In genomic region chr19:374183-374885, GRCh38 we compare ENCODE assay signal across 19 cellular contexts. TPM values are rescaled to one million over a fixed set of nuclear protein-coding genes. Genes with fewer than 3 reads are reported as not detected.
DNase-seq lines count a peak whose midpoint lies in the region; ATAC-seq and TF ChIP-seq lines count a peak whose summit lies in the region.
"Had no signal": no experiment of that assay in that cellular context is flagged by ENCODE, and none has a peak within 500 bp of the region (broad histone marks: within the 10 kb centered on the region; RNA-seq: fewer than 3 reads in every experiment).

No MANE protein-coding gene starts in this region.

- no peak overlapping the region for H3K4me3 ChIP-seq in endodermal cell (ENCODE audit: low read length)
- H3K4me3 ChIP-seq: lung, pancreas, Peyer's patch had no signal

- no peaks in the 10 kb centered on the region for H3K27me3 ChIP-seq in endodermal cell (ENCODE audit: control insufficient read depth, insufficient read depth, low read length, poor library complexity, severe bottlenecking)
- H3K27me3 ChIP-seq: pancreas, Peyer's patch had no signal

- H3K9me3 ChIP-seq in endodermal cell (ENCODE audit: control insufficient read depth, low read length) = no peaks in the 10 kb centered on the region
- H3K9me3 ChIP-seq: pancreas, Peyer's patch had no signal

- H3K27ac Mint-ChIP-seq in activated naive CD8-positive, alpha-beta T cell treated with anti-CD3 and anti-CD28 coated beads, Interleukin-2, amount 10 ng/mL, durations not matched to agents 7 days and 5 days = no peak overlapping the region
- H3K27ac Mint-ChIP-seq in activated naive CD8-positive, alpha-beta T cell treated with anti-CD3 and anti-CD28 coated beads for 36 hours = no peak overlapping the region
- H3K27ac Mint-ChIP-seq in endodermal cell (no peak overlapping the region), type B pancreatic cell (no peak overlapping the region), HFFc6 (no peak overlapping the region)
- H3K27ac Mint-ChIP-seq: CD4-positive, alpha-beta memory T cell; immature natural killer cell had no signal

- POLR2A ChIA-PET in activated naive CD8-positive, alpha-beta T cell treated with anti-CD3 and anti-CD28 coated beads, Interleukin-2, amount 10 ng/mL, durations not matched to agents 7 days and 5 days (lab: Charles Lee) = no interaction called here

- ATAC-seq in activated naive CD8-positive, alpha-beta T cell treated with anti-CD3 and anti-CD28 coated beads, Interleukin-2, amount 10 ng/mL, durations not matched to agents 7 days and 5 days (ENCODE audit: low read depth) = no peak
- no peak for ATAC-seq in HG02759 (IDR thresholded peaks at IDR 0.05; ENCODE audit: unreplicated experiment)
- ATAC-seq: pancreas had no signal

- no peaks in the 10 kb centered on the region for H3K4me1 ChIP-seq in endodermal cell (ENCODE audit: control insufficient read depth, insufficient read depth, low read length)
- H3K4me1 ChIP-seq: pancreas, Peyer's patch had no signal

- no peak overlapping the region for H3K9ac ChIP-seq in endodermal cell (ENCODE audit: extremely low read depth, low read length, poor library complexity, severe bottlenecking)

- H3K4me3 Mint-ChIP-seq in activated naive CD8-positive, alpha-beta T cell treated with anti-CD3 and anti-CD28 coated beads, Interleukin-2, amount 10 ng/mL, durations not matched to agents 7 days and 5 days = no peak overlapping the region
- no peak overlapping the region for H3K4me3 Mint-ChIP-seq in activated naive CD8-positive, alpha-beta T cell treated with anti-CD3 and anti-CD28 coated beads for 36 hours
- H3K4me3 Mint-ChIP-seq in endodermal cell = no peak overlapping the region
- no peak overlapping the region for H3K4me3 Mint-ChIP-seq in type B pancreatic cell
- no peak overlapping the region for H3K4me3 Mint-ChIP-seq in HFFc6
- H3K4me3 Mint-ChIP-seq: CD4-positive, alpha-beta memory T cell; immature natural killer cell had no signal

- 85 to 88% methylated on average over 14 to 23 of the region's 23 CpGs for WGBS in endodermal cell (ENCODE audit: insufficient coverage in 1 of 2, insufficient read length in 1 of 2), 2 experiments

- TF ChIP-seq CTCF in endodermal cell (conservative IDR thresholded peaks at IDR 0.05) (no peak), type B pancreatic cell (conservative IDR thresholded peaks at IDR 0.05) (no peak), HFFc6 (IDR thresholded peaks at IDR 0.05) (no peak)

- no peaks in the 10 kb centered on the region for H3K36me3 ChIP-seq in endodermal cell (ENCODE audit: control insufficient read depth, insufficient read depth, low read length)
- H3K36me3 ChIP-seq: pancreas, Peyer's patch had no signal

- peak; percentile 26 for DNase-seq in activated naive CD8-positive, alpha-beta T cell treated with anti-CD3 and anti-CD28 coated beads, Interleukin-2, amount 10 ng/mL, durations not matched to agents 7 days and 5 days
- no peak for DNase-seq in activated naive CD8-positive, alpha-beta T cell treated with anti-CD3 and anti-CD28 coated beads for 36 hours
- DNase-seq in NCI-H69 (lab: John Stamatoyannopoulos, UW) = peak; percentile 81
- peak; percentile 49 for DNase-seq in endodermal cell
- peak; percentile 62 for DNase-seq in type B pancreatic cell (ENCODE audit: extremely low spot score, unreplicated experiment)
- no peak for DNase-seq in NK-92 (lab: John Stamatoyannopoulos, UW; ENCODE audit: unreplicated experiment)
- no peak for DNase-seq in HFFc6
- DNase-seq: CD4-positive, alpha-beta memory T cell; effector memory CD4-positive, alpha-beta T cell; EL; HCEC 1CT; immature natural killer cell; Kasumi-1; NCI-H524 treated with DMSO at 0.1 percent for 48 hours; pancreas; stimulated activated CD4-positive, alpha-beta T cell treated with anti-CD3 and anti-CD28 coated beads, Interleukin-4, amount 100 ng/mL, for 24 hours had no signal

- H3K36me3 Mint-ChIP-seq in activated naive CD8-positive, alpha-beta T cell treated with anti-CD3 and anti-CD28 coated beads, Interleukin-2, amount 10 ng/mL, durations not matched to agents 7 days and 5 days = no peaks in the 10 kb centered on the region
- H3K36me3 Mint-ChIP-seq in activated naive CD8-positive, alpha-beta T cell treated with anti-CD3 and anti-CD28 coated beads for 36 hours = no peaks in the 10 kb centered on the region
- no peaks in the 10 kb centered on the region for H3K36me3 Mint-ChIP-seq in endodermal cell (ENCODE audit: low read depth)
- no peaks in the 10 kb centered on the region for H3K36me3 Mint-ChIP-seq in type B pancreatic cell
- no peaks in the 10 kb centered on the region for H3K36me3 Mint-ChIP-seq in HFFc6 (ENCODE audit: low read depth)
- H3K36me3 Mint-ChIP-seq: CD4-positive, alpha-beta memory T cell; immature natural killer cell had no signal

- no peaks in the 10 kb centered on the region for H3K9me3 Mint-ChIP-seq in activated naive CD8-positive, alpha-beta T cell treated with anti-CD3 and anti-CD28 coated beads, Interleukin-2, amount 10 ng/mL, durations not matched to agents 7 days and 5 days
- H3K9me3 Mint-ChIP-seq in activated naive CD8-positive, alpha-beta T cell treated with anti-CD3 and anti-CD28 coated beads for 36 hours = no peaks in the 10 kb centered on the region
- H3K9me3 Mint-ChIP-seq in endodermal cell (no peaks in the 10 kb centered on the region), type B pancreatic cell (no peaks in the 10 kb centered on the region), HFFc6 (no peaks in the 10 kb centered on the region)
- H3K9me3 Mint-ChIP-seq: immature natural killer cell had no signal

- no peak overlapping the region for H3K27ac ChIP-seq in endodermal cell (ENCODE audit: low read depth, low read length)
- H3K27ac ChIP-seq: pancreas, Peyer's patch had no signal

- H3K4me1 Mint-ChIP-seq in activated naive CD8-positive, alpha-beta T cell treated with anti-CD3 and anti-CD28 coated beads, Interleukin-2, amount 10 ng/mL, durations not matched to agents 7 days and 5 days = no peaks in the 10 kb centered on the region
- H3K4me1 Mint-ChIP-seq in activated naive CD8-positive, alpha-beta T cell treated with anti-CD3 and anti-CD28 coated beads for 36 hours = no peaks in the 10 kb centered on the region
- H3K4me1 Mint-ChIP-seq in endodermal cell (no peaks in the 10 kb centered on the region), type B pancreatic cell (ENCODE audit: unreplicated experiment) (peaks cover 7% of the 10 kb centered on the region), HFFc6 (ENCODE audit: low read depth) (peaks cover 9% of the 10 kb centered on the region)
- H3K4me1 Mint-ChIP-seq: immature natural killer cell had no signal

- no peaks in the 10 kb centered on the region for H3K27me3 Mint-ChIP-seq in activated naive CD8-positive, alpha-beta T cell treated with anti-CD3 and anti-CD28 coated beads, Interleukin-2, amount 10 ng/mL, durations not matched to agents 7 days and 5 days
- peaks cover 49% of the 10 kb centered on the region for H3K27me3 Mint-ChIP-seq in activated naive CD8-positive, alpha-beta T cell treated with anti-CD3 and anti-CD28 coated beads for 36 hours
- peaks cover 21% of the 10 kb centered on the region for H3K27me3 Mint-ChIP-seq in endodermal cell (ENCODE audit: insufficient read depth)
- H3K27me3 Mint-ChIP-seq in type B pancreatic cell = peaks cover 11% of the 10 kb centered on the region
- H3K27me3 Mint-ChIP-seq in HFFc6 (ENCODE audit: insufficient read depth) = peaks cover 35% of the 10 kb centered on the region

RNA-seq across cellular contexts. Expression of gene MIER2, which starts 29.7 kb away (rescaled TPM):
- 10 to 100 TPM; 23.4 to 24.9 TPM for total RNA-seq in activated naive CD8-positive, alpha-beta T cell treated with anti-CD3 and anti-CD28 coated beads, Interleukin-2, amount 10 ng/mL, durations not matched to agents 7 days and 5 days
- 10 to 100 TPM; 17.2 to 18.6 TPM for total RNA-seq in activated naive CD8-positive, alpha-beta T cell treated with anti-CD3 and anti-CD28 coated beads for 36 hours
- total RNA-seq in endodermal cell (10 to 100 TPM; 50.5 to 51.3 TPM), type B pancreatic cell (ENCODE audit: low replicate concordance) (42.3 and 43.3 TPM in 2 replicates)
- polyA plus RNA-seq in endodermal cell (2013, experiment 1 of 2) = 42.8 TPM
- polyA plus RNA-seq in endodermal cell (2013, experiment 2 of 2) = 45.0 TPM
- total RNA-seq in HFFc6 (2021; fragmentation: NEBNext Ultra II Directional; extraction: Animal tissue kit (Norgen Biotek cat#: 25700)) = 10 to 100 TPM; 31.7 to 42.2 (median 33.4) TPM

RNA-seq across cellular contexts. Expression of gene C2CD4C, which starts 34.6 kb away (rescaled TPM):
- total RNA-seq in activated naive CD8-positive, alpha-beta T cell treated with anti-CD3 and anti-CD28 coated beads, Interleukin-2, amount 10 ng/mL, durations not matched to agents 7 days and 5 days = not detected
- total RNA-seq in activated naive CD8-positive, alpha-beta T cell treated with anti-CD3 and anti-CD28 coated beads for 36 hours = under 1 TPM; 0.12 to 0.19 TPM
- 10 to 100 TPM in 1 of 2 donors, 1 to 10 TPM in 1; 5.6 to 25.0 TPM for total RNA-seq in endodermal cell
- polyA plus RNA-seq in endodermal cell (2013, experiment 1 of 2) = 20.2 TPM
- polyA plus RNA-seq in endodermal cell (2013, experiment 2 of 2) = 16.2 TPM
- 6.0 and 7.2 TPM in 2 replicates for total RNA-seq in type B pancreatic cell (ENCODE audit: low replicate concordance)
- total RNA-seq in HFFc6 (2021; fragmentation: NEBNext Ultra II Directional; extraction: Animal tissue kit (Norgen Biotek cat#: 25700)) = not detected
- total RNA-seq: CD4-positive, alpha-beta memory T cell had no signal
- polyA plus RNA-seq: CD4-positive, alpha-beta memory T cell; immature natural killer cell had no signal

Comparison
In these comparisons a context has a peak if more than half of its experiments do, and no peak if none do; other contexts are left out.
1. DNase-seq: peak in activated naive CD8-positive, alpha-beta T cell treated with anti-CD3 and anti-CD28 coated beads, Interleukin-2, amount 10 ng/mL, durations not matched to agents 7 days and 5 days (single experiment), NCI-H69 (single experiment), endodermal cell (single experiment) and type B pancreatic cell (single experiment); none in activated naive CD8-positive, alpha-beta T cell treated with anti-CD3 and anti-CD28 coated beads for 36 hours (single experiment), NK-92 (single experiment) and HFFc6 (single experiment).